ENCODE assay signal across 10 cellular contexts in genomic region chr4:575281-576141, GRCh38. TPM values are rescaled to one million over a fixed set of nuclear protein-coding genes. Genes with fewer than 3 reads are reported as not detected.
DNase-seq lines count a peak whose midpoint lies in the region; ATAC-seq and TF ChIP-seq lines count a peak whose summit lies in the region.
"Had no signal": no experiment of that assay in that cellular context is flagged by ENCODE, and none has a peak within 500 bp of the region (broad histone marks: within the 10 kb centered on the region; RNA-seq: fewer than 3 reads in every experiment).

No MANE protein-coding gene starts in this region.

- TF ChIP-seq POLR2A in prostate gland (IDR thresholded peaks at IDR 0.05) = no peak

- H3K4me1 Mint-ChIP-seq in activated CD4-positive, alpha-beta memory T cell treated with anti-CD3 and anti-CD28 coated beads for 36 hours (ENCODE audit: low read depth) = peaks cover 13% of the 10 kb centered on the region
- peaks cover 9% of the 10 kb centered on the region for H3K4me1 Mint-ChIP-seq in activated CD4-positive, alpha-beta memory T cell treated with anti-CD3 and anti-CD28 coated beads, Interleukin-2, amount 10 ng/mL, durations not matched to agents 7 days and 5 days

- H3K27me3 ChIP-seq in adipocyte (replicated peaks; ENCODE audit: control insufficient read depth, insufficient read depth, low read length) (peaks cover 63% of the 10 kb centered on the region), prostate gland (replicated peaks; ENCODE audit: insufficient read depth) (peaks cover 51% of the 10 kb centered on the region)

- no peak overlapping the region for H3K9ac ChIP-seq in adipocyte (ENCODE audit: low read length)

- CTCF ChIA-PET in activated CD4-positive, alpha-beta memory T cell treated with anti-CD3 and anti-CD28 coated beads for 36 hours (lab: Charles Lee) = no interaction called here
- CTCF ChIA-PET in activated CD4-positive, alpha-beta memory T cell treated with anti-CD3 and anti-CD28 coated beads, Interleukin-2, amount 10 ng/mL, durations not matched to agents 7 days and 5 days (lab: Charles Lee) = no interaction called here

- no peaks in the 10 kb centered on the region for H3K4me1 ChIP-seq in adipocyte (ENCODE audit: control insufficient read depth, insufficient read depth, low read length)
- no peaks in the 10 kb centered on the region for H3K4me1 ChIP-seq in prostate gland (replicated peaks)

- ATAC-seq in GM21367 (IDR thresholded peaks at IDR 0.05; ENCODE audit: unreplicated experiment) = no peak

- no peak overlapping the region for H3K4me3 Mint-ChIP-seq in activated CD4-positive, alpha-beta memory T cell treated with anti-CD3 and anti-CD28 coated beads for 36 hours
- no peak overlapping the region for H3K4me3 Mint-ChIP-seq in activated CD4-positive, alpha-beta memory T cell treated with anti-CD3 and anti-CD28 coated beads, Interleukin-2, amount 10 ng/mL, durations not matched to agents 7 days and 5 days

- POLR2A ChIA-PET in activated CD4-positive, alpha-beta memory T cell treated with anti-CD3 and anti-CD28 coated beads for 36 hours (lab: Charles Lee) = no interaction called here
- POLR2A ChIA-PET in activated CD4-positive, alpha-beta memory T cell treated with anti-CD3 and anti-CD28 coated beads, Interleukin-2, amount 10 ng/mL, durations not matched to agents 7 days and 5 days (lab: Charles Lee) = no interaction called here

- DNase-seq in activated CD4-positive, alpha-beta memory T cell treated with anti-CD3 and anti-CD28 coated beads for 36 hours = peak; percentile 18
- no peak for DNase-seq in activated CD4-positive, alpha-beta memory T cell treated with anti-CD3 and anti-CD28 coated beads, Interleukin-2, amount 10 ng/mL, durations not matched to agents 7 days and 5 days
- DNase-seq in adipocyte (ENCODE audit: low read depth) = peak; percentile 42
- DNase-seq in hepatic stellate cell (ENCODE audit: low spot score) = peak; percentile 61
- DNase-seq in stimulated activated CD8-positive, alpha-beta memory T cell treated with anti-CD3 and anti-CD28 coated beads, Interleukin-4, amount 100 ng/mL, for 48 hours = peak; percentile 53
- no peak for DNase-seq in prostate gland (ENCODE audit: low spot score)
- DNase-seq in middle frontal gyrus (ENCODE audit: extremely low spot score, low spot score) = no peak
- DNase-seq: activated naive CD4-positive, alpha-beta T cell treated with Interleukin-2 at 50 U/mL for 16 hours had no signal

- intact Hi-C loops in activated CD4-positive, alpha-beta memory T cell treated with anti-CD3 and anti-CD28 coated beads for 36 hours (cut with micrococcal nuclease) = no loop called here
- intact Hi-C loops in prostate gland (cut with DNase I) = no loop called here

- H3K27ac ChIP-seq in prostate gland = no peak overlapping the region

- WGBS in prostate gland = 2% methylated on average over 73 of the region's 127 CpGs

- H3K9me3 Mint-ChIP-seq in activated CD4-positive, alpha-beta memory T cell treated with anti-CD3 and anti-CD28 coated beads for 36 hours = peaks cover 5% of the 10 kb centered on the region
- peaks cover 15% of the 10 kb centered on the region for H3K9me3 Mint-ChIP-seq in activated CD4-positive, alpha-beta memory T cell treated with anti-CD3 and anti-CD28 coated beads, Interleukin-2, amount 10 ng/mL, durations not matched to agents 7 days and 5 days

- H3K36me3 ChIP-seq in adipocyte (ENCODE audit: control insufficient read depth, insufficient read depth, low read length, severe bottlenecking) = no peaks in the 10 kb centered on the region
- no peaks in the 10 kb centered on the region for H3K36me3 ChIP-seq in prostate gland

- no peak overlapping the region for H3K27ac Mint-ChIP-seq in activated CD4-positive, alpha-beta memory T cell treated with anti-CD3 and anti-CD28 coated beads for 36 hours
- H3K27ac Mint-ChIP-seq in activated CD4-positive, alpha-beta memory T cell treated with anti-CD3 and anti-CD28 coated beads, Interleukin-2, amount 10 ng/mL, durations not matched to agents 7 days and 5 days = no peak overlapping the region
- H3K27ac Mint-ChIP-seq: nephron had no signal

- no peaks in the 10 kb centered on the region for H3K9me3 ChIP-seq in adipocyte (ENCODE audit: control insufficient read depth, low read length)
- H3K9me3 ChIP-seq in prostate gland = no peaks in the 10 kb centered on the region

- H3K4me3 ChIP-seq in adipocyte (ENCODE audit: low read length) = no peak overlapping the region
- H3K4me3 ChIP-seq in prostate gland = no peak overlapping the region

- no peaks in the 10 kb centered on the region for H3K36me3 Mint-ChIP-seq in activated CD4-positive, alpha-beta memory T cell treated with anti-CD3 and anti-CD28 coated beads for 36 hours
- H3K36me3 Mint-ChIP-seq in activated CD4-positive, alpha-beta memory T cell treated with anti-CD3 and anti-CD28 coated beads, Interleukin-2, amount 10 ng/mL, durations not matched to agents 7 days and 5 days (ENCODE audit: low read depth) = peaks cover 17% of the 10 kb centered on the region

- H3K27me3 Mint-ChIP-seq in activated CD4-positive, alpha-beta memory T cell treated with anti-CD3 and anti-CD28 coated beads for 36 hours = peaks cover 57% of the 10 kb centered on the region
- H3K27me3 Mint-ChIP-seq in activated CD4-positive, alpha-beta memory T cell treated with anti-CD3 and anti-CD28 coated beads, Interleukin-2, amount 10 ng/mL, durations not matched to agents 7 days and 5 days = peaks cover 37% of the 10 kb centered on the region

- TF ChIP-seq CTCF in prostate gland (IDR thresholded peaks at IDR 0.05) = no peak

RNA-seq across cellular contexts. Expression of gene TMEM271, which starts 0.6 kb away (rescaled TPM):
- total RNA-seq in activated CD4-positive, alpha-beta memory T cell treated with anti-CD3 and anti-CD28 coated beads for 36 hours = not detected
- not detected for total RNA-seq in activated CD4-positive, alpha-beta memory T cell treated with anti-CD3 and anti-CD28 coated beads, Interleukin-2, amount 10 ng/mL, durations not matched to agents 7 days and 5 days
- total RNA-seq in prostate gland = under 1 TPM in 1 of 2 donors, not detected in 1; 0.91 TPM

RNA-seq across cellular contexts. Expression of gene PDE6B, which starts 49.9 kb away (rescaled TPM):
- 10 to 100 TPM; 16.1 to 22.9 TPM for total RNA-seq in activated CD4-positive, alpha-beta memory T cell treated with anti-CD3 and anti-CD28 coated beads for 36 hours
- total RNA-seq in activated CD4-positive, alpha-beta memory T cell treated with anti-CD3 and anti-CD28 coated beads, Interleukin-2, amount 10 ng/mL, durations not matched to agents 7 days and 5 days = 10 to 100 TPM; 13.3 to 16.4 TPM
- total RNA-seq in prostate gland = 1 to 10 TPM; 8.0 to 9.3 TPM

Comparison
In these comparisons a context has a peak if more than half of its experiments do, and no peak if none do; other contexts are left out.
1. DNase-seq: peak in activated CD4-positive, alpha-beta memory T cell treated with anti-CD3 and anti-CD28 coated beads for 36 hours (single experiment), adipocyte (single experiment), hepatic stellate cell (single experiment) and stimulated activated CD8-positive, alpha-beta memory T cell treated with anti-CD3 and anti-CD28 coated beads, Interleukin-4, amount 100 ng/mL, for 48 hours (single experiment); none in activated CD4-positive, alpha-beta memory T cell treated with anti-CD3 and anti-CD28 coated beads, Interleukin-2, amount 10 ng/mL, durations not matched to agents 7 days and 5 days (single experiment), prostate gland (single experiment) and middle frontal gyrus (single experiment).